ENCODE assay signal across 1 cellular context in the genomic region with DNA sequence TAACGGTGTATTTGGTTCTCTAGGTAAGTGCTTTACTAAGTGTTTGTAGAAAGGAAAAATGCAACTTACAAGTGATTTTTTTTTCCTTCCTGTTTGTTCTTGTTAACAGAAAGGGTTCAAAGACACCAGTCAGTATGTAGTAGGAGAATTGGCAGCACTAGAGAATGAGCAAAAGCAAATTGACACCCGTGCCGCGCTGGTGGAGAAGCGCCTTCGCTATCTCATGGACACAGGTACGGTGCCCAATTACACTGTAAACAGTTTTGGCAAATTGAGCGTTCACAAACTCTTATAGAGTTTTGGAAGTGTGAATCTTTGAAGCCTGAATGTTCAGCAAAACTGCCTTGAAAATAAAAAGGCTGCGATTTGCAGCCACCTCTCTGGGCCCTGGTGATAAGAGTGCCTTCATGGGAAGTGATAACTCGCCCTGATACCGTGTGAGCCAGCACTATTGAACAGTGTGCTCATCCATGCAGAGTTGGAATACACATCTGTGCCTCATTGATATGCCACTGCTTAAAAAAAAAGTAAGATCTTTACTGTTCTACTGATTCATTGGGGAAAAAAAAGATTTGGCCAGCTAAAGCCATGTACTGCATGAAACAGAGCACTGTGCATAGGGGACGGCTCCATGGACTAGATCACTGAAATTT.
A peak's percentile ranks its signal among the peaks of the same experiment; 100 is the strongest.
TF ChIP-seq lines count a peak whose summit lies in the region.

No MANE protein-coding gene starts in this region.

TF ChIP-seq in K562, 482 proteins besides CTCF, POLR2A, EP300 and RAD21 (continued from another document and continues in another):
- TF ChIP-seq SMAD3 (CRISPR knock-in tag; conservative IDR thresholded peaks at IDR 0.05) (no peak), MTA1 (IDR thresholded peaks at IDR 0.05; ENCODE audit: borderline replicate concordance) (0 out of 2 replicates have a peak, but pooled peaks have one; percentile 15), ZNF57 (CRISPR knock-in tag; IDR thresholded peaks at IDR 0.05) (no peak), PHB2 (IDR thresholded peaks at IDR 0.05; ENCODE audit: low read depth) (peak; percentile 61), TAL1 (IDR thresholded peaks at IDR 0.05) (peak; percentile 91), NR4A1 (CRISPR knock-in tag; IDR thresholded peaks at IDR 0.05) (no peak), NR4A1 (tag; IDR thresholded peaks at IDR 0.05) (0 out of 2 replicates have a peak, but pooled peaks have one; percentile 40), MTA3 (IDR thresholded peaks at IDR 0.05; ENCODE audit: borderline replicate concordance) (peak; percentile 23; the same call in 1 of the 2 replicates), L3MBTL2 (IDR thresholded peaks at IDR 0.05) (peak; percentile 18; the same call in 1 of the 2 replicates), NCOR1 (IDR thresholded peaks at IDR 0.05) (peak; percentile 87), CXXC5 (CRISPR knock-in tag; IDR thresholded peaks at IDR 0.05) (peak; percentile 51), FOXM1 (IDR thresholded peaks at IDR 0.05; ENCODE audit: low read depth) (peak; percentile 82), FOXM1 (CRISPR knock-in tag; IDR thresholded peaks at IDR 0.05; ENCODE audit: low read depth) (no peak), ETV1 (tag; conservative IDR thresholded peaks at IDR 0.05; ENCODE audit: low read depth) (no peak), SMARCA4 (IDR thresholded peaks at IDR 0.05) (peak; percentile 92), NR2C1 (IDR thresholded peaks at IDR 0.05) (no peak), NR2C1 (tag; IDR thresholded peaks at IDR 0.05) (no peak), ZNF146 (CRISPR knock-in tag; IDR thresholded peaks at IDR 0.05; ENCODE audit: unreplicated experiment) (no peak), ZNF589 (CRISPR knock-in tag; IDR thresholded peaks at IDR 0.05; ENCODE audit: low read depth) (no peak), C11orf30 (IDR thresholded peaks at IDR 0.05; ENCODE audit: low read depth) (peak; percentile 39; the same call in 1 of the 2 replicates), IFI16 (CRISPR knock-in tag; IDR thresholded peaks at IDR 0.05) (no peak), ZNF212 (CRISPR knock-in tag; IDR thresholded peaks at IDR 0.05) (no peak), HDAC1 (IDR thresholded peaks at IDR 0.05) (peak in 1 of 2 experiments; percentile 42; a peak in 1 of 4 replicates), MTA2 (IDR thresholded peaks at IDR 0.05; ENCODE audit: low read depth) (peak; percentile 81), ZNF384 (IDR thresholded peaks at IDR 0.05; ENCODE audit: low read depth, low read length) (peak; percentile 94), EZH2 (IDR thresholded peaks at IDR 0.05; ENCODE audit: borderline replicate concordance, low read depth, low read length) (no peak), IRF2 (CRISPR knock-in tag; IDR thresholded peaks at IDR 0.05) (no peak), ZNF316 (IDR thresholded peaks at IDR 0.05) (0 out of 2 replicates have a peak, but pooled peaks have one; percentile 2), DPF2 (IDR thresholded peaks at IDR 0.05) (peak; percentile 93), STAT5A (IDR thresholded peaks at IDR 0.05; ENCODE audit: borderline replicate concordance, low read length) (peak; percentile 81; the same call in 1 of the 2 replicates), KDM1A (IDR thresholded peaks at IDR 0.05) (peak; percentile 96), SOX6 (IDR thresholded peaks at IDR 0.05) (peak; percentile 86), BACH1 (tag; IDR thresholded peaks at IDR 0.05) (no peak), RCOR1 (IDR thresholded peaks at IDR 0.05; ENCODE audit: borderline replicate concordance in 1 of 2, low read depth in 2 of 2, low read length in 2 of 2) (peak; percentile 70 to 98; a peak in 3 of 4 replicates), ZBTB7A (IDR thresholded peaks at IDR 0.05; ENCODE audit: borderline replicate concordance, control insufficient read depth, low read depth, low read length) (no peak), ZNF766 (CRISPR knock-in tag; conservative IDR thresholded peaks at IDR 0.05) (0 out of 2 replicates have a peak, but pooled peaks have one; percentile 36), ZFP36 (IDR thresholded peaks at IDR 0.05; ENCODE audit: low read depth, low read length, partially characterized antibody) (peak; percentile 58), JUND (IDR thresholded peaks at IDR 0.05; ENCODE audit: borderline replicate concordance, low read depth, low read length) (peak; percentile 62; the same call in 1 of the 2 replicates), JUND (tag; IDR thresholded peaks at IDR 0.05; ENCODE audit: borderline replicate concordance, low read depth, low read length) (no peak; the same call in 2 of the 3 replicates), CCNT2 (IDR thresholded peaks at IDR 0.05; ENCODE audit: borderline replicate concordance, extremely low read depth, insufficient read length, low read depth, low read length) (peak; percentile 63), RBM25 (IDR thresholded peaks at IDR 0.05; ENCODE audit: low read depth, low read length, severe bottlenecking) (no peak), PRPF4 (IDR thresholded peaks at IDR 0.05; ENCODE audit: insufficient read depth, low read depth, low read length, poor library complexity, severe bottlenecking) (no peak)
- TF ChIP-seq, protein P1, sequence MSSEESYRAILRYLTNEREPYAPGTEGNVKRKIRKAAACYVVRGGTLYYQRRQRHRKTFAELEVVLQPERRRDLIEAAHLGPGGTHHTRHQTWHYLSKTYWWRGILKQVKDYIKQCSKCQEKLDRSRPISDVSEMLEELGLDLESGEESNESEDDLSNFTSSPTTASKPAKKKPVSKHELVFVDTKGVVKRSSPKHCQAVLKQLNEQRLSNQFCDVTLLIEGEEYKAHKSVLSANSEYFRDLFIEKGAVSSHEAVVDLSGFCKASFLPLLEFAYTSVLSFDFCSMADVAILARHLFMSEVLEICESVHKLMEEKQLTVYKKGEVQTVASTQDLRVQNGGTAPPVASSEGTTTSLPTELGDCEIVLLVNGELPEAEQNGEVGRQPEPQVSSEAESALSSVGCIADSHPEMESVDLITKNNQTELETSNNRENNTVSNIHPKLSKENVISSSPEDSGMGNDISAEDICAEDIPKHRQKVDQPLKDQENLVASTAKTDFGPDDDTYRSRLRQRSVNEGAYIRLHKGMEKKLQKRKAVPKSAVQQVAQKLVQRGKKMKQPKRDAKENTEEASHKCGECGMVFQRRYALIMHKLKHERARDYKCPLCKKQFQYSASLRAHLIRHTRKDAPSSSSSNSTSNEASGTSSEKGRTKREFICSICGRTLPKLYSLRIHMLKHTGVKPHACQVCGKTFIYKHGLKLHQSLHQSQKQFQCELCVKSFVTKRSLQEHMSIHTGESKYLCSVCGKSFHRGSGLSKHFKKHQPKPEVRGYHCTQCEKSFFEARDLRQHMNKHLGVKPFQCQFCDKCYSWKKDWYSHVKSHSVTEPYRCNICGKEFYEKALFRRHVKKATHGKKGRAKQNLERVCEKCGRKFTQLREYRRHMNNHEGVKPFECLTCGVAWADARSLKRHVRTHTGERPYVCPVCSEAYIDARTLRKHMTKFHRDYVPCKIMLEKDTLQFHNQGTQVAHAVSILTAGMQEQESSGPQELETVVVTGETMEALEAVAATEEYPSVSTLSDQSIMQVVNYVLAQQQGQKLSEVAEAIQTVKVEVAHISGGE (CRISPR knock-in tag; IDR thresholded peaks at IDR 0.05): peak in 1 of 3 experiments; percentile 47; a peak in 1 of 6 replicates
- TF ChIP-seq, protein P2, sequence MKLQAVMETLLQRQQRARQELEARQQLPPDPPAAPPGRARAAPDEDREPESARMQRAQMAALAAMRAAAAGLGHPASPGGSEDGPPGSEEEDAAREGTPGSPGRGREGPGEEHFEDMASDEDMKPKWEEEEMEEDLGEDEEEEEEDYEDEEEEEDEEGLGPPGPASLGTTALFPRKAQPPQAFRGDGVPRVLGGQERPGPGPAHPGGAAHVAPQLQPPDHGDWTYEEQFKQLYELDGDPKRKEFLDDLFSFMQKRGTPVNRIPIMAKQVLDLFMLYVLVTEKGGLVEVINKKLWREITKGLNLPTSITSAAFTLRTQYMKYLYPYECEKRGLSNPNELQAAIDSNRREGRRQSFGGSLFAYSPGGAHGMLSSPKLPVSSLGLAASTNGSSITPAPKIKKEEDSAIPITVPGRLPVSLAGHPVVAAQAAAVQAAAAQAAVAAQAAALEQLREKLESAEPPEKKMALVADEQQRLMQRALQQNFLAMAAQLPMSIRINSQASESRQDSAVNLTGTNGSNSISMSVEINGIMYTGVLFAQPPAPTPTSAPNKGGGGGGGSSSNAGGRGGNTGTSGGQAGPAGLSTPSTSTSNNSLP (IDR thresholded peaks at IDR 0.05; ENCODE audit: borderline replicate concordance, low read depth, low read length): peak; percentile 38; the same call in 1 of the 2 replicates
- TF ChIP-seq, protein P3, sequence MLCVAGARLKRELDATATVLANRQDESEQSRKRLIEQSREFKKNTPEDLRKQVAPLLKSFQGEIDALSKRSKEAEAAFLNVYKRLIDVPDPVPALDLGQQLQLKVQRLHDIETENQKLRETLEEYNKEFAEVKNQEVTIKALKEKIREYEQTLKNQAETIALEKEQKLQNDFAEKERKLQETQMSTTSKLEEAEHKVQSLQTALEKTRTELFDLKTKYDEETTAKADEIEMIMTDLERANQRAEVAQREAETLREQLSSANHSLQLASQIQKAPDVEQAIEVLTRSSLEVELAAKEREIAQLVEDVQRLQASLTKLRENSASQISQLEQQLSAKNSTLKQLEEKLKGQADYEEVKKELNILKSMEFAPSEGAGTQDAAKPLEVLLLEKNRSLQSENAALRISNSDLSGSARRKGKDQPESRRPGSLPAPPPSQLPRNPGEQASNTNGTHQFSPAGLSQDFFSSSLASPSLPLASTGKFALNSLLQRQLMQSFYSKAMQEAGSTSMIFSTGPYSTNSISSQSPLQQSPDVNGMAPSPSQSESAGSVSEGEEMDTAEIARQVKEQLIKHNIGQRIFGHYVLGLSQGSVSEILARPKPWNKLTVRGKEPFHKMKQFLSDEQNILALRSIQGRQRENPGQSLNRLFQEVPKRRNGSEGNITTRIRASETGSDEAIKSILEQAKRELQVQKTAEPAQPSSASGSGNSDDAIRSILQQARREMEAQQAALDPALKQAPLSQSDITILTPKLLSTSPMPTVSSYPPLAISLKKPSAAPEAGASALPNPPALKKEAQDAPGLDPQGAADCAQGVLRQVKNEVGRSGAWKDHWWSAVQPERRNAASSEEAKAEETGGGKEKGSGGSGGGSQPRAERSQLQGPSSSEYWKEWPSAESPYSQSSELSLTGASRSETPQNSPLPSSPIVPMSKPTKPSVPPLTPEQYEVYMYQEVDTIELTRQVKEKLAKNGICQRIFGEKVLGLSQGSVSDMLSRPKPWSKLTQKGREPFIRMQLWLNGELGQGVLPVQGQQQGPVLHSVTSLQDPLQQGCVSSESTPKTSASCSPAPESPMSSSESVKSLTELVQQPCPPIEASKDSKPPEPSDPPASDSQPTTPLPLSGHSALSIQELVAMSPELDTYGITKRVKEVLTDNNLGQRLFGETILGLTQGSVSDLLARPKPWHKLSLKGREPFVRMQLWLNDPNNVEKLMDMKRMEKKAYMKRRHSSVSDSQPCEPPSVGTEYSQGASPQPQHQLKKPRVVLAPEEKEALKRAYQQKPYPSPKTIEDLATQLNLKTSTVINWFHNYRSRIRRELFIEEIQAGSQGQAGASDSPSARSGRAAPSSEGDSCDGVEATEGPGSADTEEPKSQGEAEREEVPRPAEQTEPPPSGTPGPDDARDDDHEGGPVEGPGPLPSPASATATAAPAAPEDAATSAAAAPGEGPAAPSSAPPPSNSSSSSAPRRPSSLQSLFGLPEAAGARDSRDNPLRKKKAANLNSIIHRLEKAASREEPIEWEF (CRISPR knock-in tag; IDR thresholded peaks at IDR 0.05): peak; percentile 86; the same call in 1 of the 2 replicates
- TF ChIP-seq, protein P4, sequence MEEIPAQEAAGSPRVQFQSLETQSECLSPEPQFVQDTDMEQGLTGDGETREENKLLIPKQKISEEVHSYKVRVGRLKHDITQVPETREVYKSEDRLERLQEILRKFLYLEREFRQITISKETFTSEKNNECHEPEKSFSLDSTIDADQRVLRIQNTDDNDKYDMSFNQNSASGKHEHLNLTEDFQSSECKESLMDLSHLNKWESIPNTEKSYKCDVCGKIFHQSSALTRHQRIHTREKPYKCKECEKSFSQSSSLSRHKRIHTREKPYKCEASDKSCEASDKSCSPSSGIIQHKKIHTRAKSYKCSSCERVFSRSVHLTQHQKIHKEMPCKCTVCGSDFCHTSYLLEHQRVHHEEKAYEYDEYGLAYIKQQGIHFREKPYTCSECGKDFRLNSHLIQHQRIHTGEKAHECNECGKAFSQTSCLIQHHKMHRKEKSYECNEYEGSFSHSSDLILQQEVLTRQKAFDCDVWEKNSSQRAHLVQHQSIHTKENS (CRISPR knock-in tag; IDR thresholded peaks at IDR 0.05): no peak
- TF ChIP-seq, protein P5, sequence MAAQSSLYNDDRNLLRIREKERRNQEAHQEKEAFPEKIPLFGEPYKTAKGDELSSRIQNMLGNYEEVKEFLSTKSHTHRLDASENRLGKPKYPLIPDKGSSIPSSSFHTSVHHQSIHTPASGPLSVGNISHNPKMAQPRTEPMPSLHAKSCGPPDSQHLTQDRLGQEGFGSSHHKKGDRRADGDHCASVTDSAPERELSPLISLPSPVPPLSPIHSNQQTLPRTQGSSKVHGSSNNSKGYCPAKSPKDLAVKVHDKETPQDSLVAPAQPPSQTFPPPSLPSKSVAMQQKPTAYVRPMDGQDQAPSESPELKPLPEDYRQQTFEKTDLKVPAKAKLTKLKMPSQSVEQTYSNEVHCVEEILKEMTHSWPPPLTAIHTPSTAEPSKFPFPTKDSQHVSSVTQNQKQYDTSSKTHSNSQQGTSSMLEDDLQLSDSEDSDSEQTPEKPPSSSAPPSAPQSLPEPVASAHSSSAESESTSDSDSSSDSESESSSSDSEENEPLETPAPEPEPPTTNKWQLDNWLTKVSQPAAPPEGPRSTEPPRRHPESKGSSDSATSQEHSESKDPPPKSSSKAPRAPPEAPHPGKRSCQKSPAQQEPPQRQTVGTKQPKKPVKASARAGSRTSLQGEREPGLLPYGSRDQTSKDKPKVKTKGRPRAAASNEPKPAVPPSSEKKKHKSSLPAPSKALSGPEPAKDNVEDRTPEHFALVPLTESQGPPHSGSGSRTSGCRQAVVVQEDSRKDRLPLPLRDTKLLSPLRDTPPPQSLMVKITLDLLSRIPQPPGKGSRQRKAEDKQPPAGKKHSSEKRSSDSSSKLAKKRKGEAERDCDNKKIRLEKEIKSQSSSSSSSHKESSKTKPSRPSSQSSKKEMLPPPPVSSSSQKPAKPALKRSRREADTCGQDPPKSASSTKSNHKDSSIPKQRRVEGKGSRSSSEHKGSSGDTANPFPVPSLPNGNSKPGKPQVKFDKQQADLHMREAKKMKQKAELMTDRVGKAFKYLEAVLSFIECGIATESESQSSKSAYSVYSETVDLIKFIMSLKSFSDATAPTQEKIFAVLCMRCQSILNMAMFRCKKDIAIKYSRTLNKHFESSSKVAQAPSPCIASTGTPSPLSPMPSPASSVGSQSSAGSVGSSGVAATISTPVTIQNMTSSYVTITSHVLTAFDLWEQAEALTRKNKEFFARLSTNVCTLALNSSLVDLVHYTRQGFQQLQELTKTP (IDR thresholded peaks at IDR 0.05; ENCODE audit: low read depth in 1 of 2, partially characterized antibody in 2 of 2): peak in 1 of 2 experiments; percentile 36
